1 cellular context compared by ENCODE assay signal in the genomic region with DNA sequence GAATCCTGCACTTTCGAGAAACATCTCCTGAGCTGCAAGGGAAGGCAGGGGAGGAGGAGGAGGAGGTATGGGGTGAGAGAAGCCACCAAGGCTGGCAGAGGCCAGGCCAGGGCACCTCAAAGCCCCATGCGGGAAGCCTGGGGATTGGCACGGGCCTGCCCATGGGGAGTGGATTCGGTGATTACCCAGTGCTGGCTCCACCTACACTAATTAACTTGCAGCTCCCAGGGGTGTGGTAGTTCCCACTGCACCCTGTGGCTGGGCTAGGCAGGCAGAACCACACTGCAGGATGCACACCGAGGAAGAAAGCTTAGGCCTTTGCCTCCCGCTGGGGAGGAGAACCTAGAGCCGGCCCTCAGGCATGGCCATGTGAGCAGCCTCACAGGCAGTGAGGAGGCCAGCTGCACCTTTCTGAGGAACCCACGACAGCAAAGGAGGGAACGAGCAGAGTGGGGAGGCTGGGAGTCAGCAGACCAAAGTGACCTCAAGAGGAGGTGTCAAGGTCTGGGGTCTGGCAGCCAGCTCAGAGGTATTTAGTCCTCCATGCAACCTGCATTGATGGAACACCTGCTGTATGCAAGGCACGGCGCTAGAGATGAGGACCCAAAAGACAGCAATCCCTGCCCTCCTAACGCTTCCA.
TF ChIP-seq lines count a peak whose summit lies in the region.

No MANE protein-coding gene starts in this region.

TF ChIP-seq in HepG2, 621 proteins besides CTCF, POLR2A, EP300 and RAD21:
- TF ChIP-seq KLF11 (CRISPR knock-in tag; IDR thresholded peaks at IDR 0.05), result no peak
- TF ChIP-seq ZNF264 (CRISPR knock-in tag; IDR thresholded peaks at IDR 0.05), result no peak
- TF ChIP-seq ZNF777 (CRISPR knock-in tag; IDR thresholded peaks at IDR 0.05), result no peak
- TF ChIP-seq, protein P1, sequence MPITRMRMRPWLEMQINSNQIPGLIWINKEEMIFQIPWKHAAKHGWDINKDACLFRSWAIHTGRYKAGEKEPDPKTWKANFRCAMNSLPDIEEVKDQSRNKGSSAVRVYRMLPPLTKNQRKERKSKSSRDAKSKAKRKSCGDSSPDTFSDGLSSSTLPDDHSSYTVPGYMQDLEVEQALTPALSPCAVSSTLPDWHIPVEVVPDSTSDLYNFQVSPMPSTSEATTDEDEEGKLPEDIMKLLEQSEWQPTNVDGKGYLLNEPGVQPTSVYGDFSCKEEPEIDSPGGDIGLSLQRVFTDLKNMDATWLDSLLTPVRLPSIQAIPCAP (CRISPR knock-in tag; IDR thresholded peaks at IDR 0.05; ENCODE audit: low read depth), result no peak
- TF ChIP-seq, protein P2, sequence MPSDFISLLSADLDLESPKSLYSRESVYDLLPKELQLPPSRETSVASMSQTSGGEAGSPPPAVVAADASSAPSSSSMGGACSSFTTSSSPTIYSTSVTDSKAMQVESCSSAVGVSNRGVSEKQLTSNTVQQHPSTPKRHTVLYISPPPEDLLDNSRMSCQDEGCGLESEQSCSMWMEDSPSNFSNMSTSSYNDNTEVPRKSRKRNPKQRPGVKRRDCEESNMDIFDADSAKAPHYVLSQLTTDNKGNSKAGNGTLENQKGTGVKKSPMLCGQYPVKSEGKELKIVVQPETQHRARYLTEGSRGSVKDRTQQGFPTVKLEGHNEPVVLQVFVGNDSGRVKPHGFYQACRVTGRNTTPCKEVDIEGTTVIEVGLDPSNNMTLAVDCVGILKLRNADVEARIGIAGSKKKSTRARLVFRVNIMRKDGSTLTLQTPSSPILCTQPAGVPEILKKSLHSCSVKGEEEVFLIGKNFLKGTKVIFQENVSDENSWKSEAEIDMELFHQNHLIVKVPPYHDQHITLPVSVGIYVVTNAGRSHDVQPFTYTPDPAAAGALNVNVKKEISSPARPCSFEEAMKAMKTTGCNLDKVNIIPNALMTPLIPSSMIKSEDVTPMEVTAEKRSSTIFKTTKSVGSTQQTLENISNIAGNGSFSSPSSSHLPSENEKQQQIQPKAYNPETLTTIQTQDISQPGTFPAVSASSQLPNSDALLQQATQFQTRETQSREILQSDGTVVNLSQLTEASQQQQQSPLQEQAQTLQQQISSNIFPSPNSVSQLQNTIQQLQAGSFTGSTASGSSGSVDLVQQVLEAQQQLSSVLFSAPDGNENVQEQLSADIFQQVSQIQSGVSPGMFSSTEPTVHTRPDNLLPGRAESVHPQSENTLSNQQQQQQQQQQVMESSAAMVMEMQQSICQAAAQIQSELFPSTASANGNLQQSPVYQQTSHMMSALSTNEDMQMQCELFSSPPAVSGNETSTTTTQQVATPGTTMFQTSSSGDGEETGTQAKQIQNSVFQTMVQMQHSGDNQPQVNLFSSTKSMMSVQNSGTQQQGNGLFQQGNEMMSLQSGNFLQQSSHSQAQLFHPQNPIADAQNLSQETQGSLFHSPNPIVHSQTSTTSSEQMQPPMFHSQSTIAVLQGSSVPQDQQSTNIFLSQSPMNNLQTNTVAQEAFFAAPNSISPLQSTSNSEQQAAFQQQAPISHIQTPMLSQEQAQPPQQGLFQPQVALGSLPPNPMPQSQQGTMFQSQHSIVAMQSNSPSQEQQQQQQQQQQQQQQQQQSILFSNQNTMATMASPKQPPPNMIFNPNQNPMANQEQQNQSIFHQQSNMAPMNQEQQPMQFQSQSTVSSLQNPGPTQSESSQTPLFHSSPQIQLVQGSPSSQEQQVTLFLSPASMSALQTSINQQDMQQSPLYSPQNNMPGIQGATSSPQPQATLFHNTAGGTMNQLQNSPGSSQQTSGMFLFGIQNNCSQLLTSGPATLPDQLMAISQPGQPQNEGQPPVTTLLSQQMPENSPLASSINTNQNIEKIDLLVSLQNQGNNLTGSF (CRISPR knock-in tag; IDR thresholded peaks at IDR 0.05), result no peak
- TF ChIP-seq, protein P3, sequence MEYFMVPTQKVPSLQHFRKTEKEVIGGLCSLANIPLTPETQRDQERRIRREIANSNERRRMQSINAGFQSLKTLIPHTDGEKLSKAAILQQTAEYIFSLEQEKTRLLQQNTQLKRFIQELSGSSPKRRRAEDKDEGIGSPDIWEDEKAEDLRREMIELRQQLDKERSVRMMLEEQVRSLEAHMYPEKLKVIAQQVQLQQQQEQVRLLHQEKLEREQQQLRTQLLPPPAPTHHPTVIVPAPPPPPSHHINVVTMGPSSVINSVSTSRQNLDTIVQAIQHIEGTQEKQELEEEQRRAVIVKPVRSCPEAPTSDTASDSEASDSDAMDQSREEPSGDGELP (IDR thresholded peaks at IDR 0.05; ENCODE audit: borderline replicate concordance, low read depth), result no peak
- TF ChIP-seq SRSF9 (IDR thresholded peaks at IDR 0.05; ENCODE audit: borderline replicate concordance, insufficient read depth, low read depth, low read length, poor library complexity, severe bottlenecking), result no peak
- TF ChIP-seq ZNF234 (CRISPR knock-in tag; conservative IDR thresholded peaks at IDR 0.05), result no peak
- TF ChIP-seq, protein P4, sequence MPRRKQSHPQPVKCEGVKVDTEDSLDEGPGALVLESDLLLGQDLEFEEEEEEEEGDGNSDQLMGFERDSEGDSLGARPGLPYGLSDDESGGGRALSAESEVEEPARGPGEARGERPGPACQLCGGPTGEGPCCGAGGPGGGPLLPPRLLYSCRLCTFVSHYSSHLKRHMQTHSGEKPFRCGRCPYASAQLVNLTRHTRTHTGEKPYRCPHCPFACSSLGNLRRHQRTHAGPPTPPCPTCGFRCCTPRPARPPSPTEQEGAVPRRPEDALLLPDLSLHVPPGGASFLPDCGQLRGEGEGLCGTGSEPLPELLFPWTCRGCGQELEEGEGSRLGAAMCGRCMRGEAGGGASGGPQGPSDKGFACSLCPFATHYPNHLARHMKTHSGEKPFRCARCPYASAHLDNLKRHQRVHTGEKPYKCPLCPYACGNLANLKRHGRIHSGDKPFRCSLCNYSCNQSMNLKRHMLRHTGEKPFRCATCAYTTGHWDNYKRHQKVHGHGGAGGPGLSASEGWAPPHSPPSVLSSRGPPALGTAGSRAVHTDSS (CRISPR knock-in tag; conservative IDR thresholded peaks at IDR 0.05), result no peak
- no peak for TF ChIP-seq SRSF1 (optimal IDR thresholded peaks at IDR 0.05; ENCODE audit: low read depth, low read length)
- TF ChIP-seq, protein P5, sequence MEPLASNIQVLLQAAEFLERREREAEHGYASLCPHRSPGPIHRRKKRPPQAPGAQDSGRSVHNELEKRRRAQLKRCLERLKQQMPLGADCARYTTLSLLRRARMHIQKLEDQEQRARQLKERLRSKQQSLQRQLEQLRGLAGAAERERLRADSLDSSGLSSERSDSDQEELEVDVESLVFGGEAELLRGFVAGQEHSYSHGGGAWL (CRISPR knock-in tag; IDR thresholded peaks at IDR 0.05), result no peak
- TF ChIP-seq, protein P6, sequence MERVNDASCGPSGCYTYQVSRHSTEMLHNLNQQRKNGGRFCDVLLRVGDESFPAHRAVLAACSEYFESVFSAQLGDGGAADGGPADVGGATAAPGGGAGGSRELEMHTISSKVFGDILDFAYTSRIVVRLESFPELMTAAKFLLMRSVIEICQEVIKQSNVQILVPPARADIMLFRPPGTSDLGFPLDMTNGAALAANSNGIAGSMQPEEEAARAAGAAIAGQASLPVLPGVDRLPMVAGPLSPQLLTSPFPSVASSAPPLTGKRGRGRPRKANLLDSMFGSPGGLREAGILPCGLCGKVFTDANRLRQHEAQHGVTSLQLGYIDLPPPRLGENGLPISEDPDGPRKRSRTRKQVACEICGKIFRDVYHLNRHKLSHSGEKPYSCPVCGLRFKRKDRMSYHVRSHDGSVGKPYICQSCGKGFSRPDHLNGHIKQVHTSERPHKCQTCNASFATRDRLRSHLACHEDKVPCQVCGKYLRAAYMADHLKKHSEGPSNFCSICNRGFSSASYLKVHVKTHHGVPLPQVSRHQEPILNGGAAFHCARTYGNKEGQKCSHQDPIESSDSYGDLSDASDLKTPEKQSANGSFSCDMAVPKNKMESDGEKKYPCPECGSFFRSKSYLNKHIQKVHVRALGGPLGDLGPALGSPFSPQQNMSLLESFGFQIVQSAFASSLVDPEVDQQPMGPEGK (CRISPR knock-in tag; IDR thresholded peaks at IDR 0.05), result no peak
- TF ChIP-seq, protein P7, sequence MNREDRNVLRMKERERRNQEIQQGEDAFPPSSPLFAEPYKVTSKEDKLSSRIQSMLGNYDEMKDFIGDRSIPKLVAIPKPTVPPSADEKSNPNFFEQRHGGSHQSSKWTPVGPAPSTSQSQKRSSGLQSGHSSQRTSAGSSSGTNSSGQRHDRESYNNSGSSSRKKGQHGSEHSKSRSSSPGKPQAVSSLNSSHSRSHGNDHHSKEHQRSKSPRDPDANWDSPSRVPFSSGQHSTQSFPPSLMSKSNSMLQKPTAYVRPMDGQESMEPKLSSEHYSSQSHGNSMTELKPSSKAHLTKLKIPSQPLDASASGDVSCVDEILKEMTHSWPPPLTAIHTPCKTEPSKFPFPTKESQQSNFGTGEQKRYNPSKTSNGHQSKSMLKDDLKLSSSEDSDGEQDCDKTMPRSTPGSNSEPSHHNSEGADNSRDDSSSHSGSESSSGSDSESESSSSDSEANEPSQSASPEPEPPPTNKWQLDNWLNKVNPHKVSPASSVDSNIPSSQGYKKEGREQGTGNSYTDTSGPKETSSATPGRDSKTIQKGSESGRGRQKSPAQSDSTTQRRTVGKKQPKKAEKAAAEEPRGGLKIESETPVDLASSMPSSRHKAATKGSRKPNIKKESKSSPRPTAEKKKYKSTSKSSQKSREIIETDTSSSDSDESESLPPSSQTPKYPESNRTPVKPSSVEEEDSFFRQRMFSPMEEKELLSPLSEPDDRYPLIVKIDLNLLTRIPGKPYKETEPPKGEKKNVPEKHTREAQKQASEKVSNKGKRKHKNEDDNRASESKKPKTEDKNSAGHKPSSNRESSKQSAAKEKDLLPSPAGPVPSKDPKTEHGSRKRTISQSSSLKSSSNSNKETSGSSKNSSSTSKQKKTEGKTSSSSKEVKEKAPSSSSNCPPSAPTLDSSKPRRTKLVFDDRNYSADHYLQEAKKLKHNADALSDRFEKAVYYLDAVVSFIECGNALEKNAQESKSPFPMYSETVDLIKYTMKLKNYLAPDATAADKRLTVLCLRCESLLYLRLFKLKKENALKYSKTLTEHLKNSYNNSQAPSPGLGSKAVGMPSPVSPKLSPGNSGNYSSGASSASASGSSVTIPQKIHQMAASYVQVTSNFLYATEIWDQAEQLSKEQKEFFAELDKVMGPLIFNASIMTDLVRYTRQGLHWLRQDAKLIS (CRISPR knock-in tag; IDR thresholded peaks at IDR 0.05), result no peak
